Comparison of ENCODE assay signal across 1 cellular context in genomic region chr1:59776960-59777852, GRCh38.
TF ChIP-seq lines count a peak whose summit lies in the region.

No MANE protein-coding gene starts in this region.

TF ChIP-seq in HCT116, 20 proteins besides CTCF, POLR2A, EP300 and RAD21 (continued from another document):
- no peak for TF ChIP-seq SP1 (IDR thresholded peaks at IDR 0.05; ENCODE audit: low read depth)
- no peak for TF ChIP-seq JUND (IDR thresholded peaks at IDR 0.05)
